In the genomic region with DNA sequence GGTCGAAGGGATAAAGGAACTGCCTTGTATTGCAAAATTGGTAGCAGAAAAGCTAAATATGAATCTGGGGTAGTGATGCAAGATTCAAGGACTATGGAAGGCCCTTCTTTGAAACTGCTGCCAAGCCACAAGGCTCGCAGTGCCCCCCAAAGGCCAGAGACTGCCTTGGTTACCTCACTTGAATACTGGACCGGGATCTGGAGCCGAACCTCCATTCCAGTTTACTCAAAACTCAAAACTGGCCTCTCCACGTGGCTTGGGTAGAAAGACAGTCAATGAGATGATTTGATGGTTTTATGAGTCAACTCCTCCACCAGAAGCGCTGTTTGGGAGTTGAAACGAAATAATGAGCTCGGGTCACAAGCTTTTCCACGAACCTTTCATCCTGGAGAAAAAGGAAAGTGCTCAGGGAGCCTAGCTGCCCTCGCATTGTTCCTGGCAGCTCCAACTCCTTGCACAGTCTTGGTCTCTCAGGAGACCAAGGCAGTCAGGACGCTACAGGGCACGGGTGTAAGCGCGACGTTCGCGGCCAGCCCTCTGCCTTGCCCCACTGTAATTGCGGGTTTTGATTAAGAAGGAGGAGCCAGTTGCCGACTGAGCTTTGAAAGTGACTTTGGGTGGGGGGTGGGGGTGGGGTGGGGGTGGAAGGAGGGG, we compare ENCODE assay signal across 8 cellular contexts. TPM values are rescaled to one million over a fixed set of nuclear protein-coding genes. Genes with fewer than 3 reads are reported as not detected.
DNase-seq lines count a peak whose midpoint lies in the region; ATAC-seq and TF ChIP-seq lines count a peak whose summit lies in the region.

No MANE protein-coding gene starts in this region.

- H3K9me3 ChIP-seq in BE2C: no peaks in the 10 kb centered on the region
- H3K9me3 ChIP-seq in HUES64 (ENCODE audit: insufficient read depth, low read depth, low read length): no peaks in the 10 kb centered on the region
- peaks cover 0 to 1% of the 10 kb centered on the region in 2 donors for H3K9me3 ChIP-seq in lung (ENCODE audit: control insufficient read depth in 2 of 2, insufficient read depth in 1 of 2, low read length in 1 of 2)

- WGBS in HUES64: 50% methylated on average over 18 of the region's 19 CpGs
- 3 to 4% methylated on average over 19 of the region's 19 CpGs for WGBS in lung, 2 donors

- H3K27me3 ChIP-seq in BE2C: no peaks in the 10 kb centered on the region; the same call in 1 of the 2 replicates
- H3K27me3 ChIP-seq in HUES64 (ENCODE audit: insufficient read depth, low read length): peaks cover 62% of the 10 kb centered on the region
- H3K27me3 ChIP-seq in lung (ENCODE audit: control insufficient read depth, insufficient read depth): no peaks in the 10 kb centered on the region

- peak; percentile 57 for TF ChIP-seq CTCF in BE2C (IDR thresholded peaks at IDR 0.05; ENCODE audit: low read depth, low read length)
- no peak for TF ChIP-seq CTCF in lung (IDR thresholded peaks at IDR 0.05; ENCODE audit: control extremely low read depth, extremely low read depth)

- DNase-seq in BE2C (peak; percentile 47), SW480 (ENCODE audit: low spot score) (peak; percentile 17), dermis blood vessel endothelial cell (peak; percentile 77), lung (ENCODE audit: low spot score) (peak; percentile 33), NCI-H446 treated with DMSO at 0.1 percent for 48 hours (lab: John Stamatoyannopoulos, UW) (no peak)
- peak; percentile 61 to 89 for DNase-seq in stimulated activated effector memory CD8-positive, alpha-beta T cell treated with anti-CD3 and anti-CD28 coated beads, Interleukin-12 subunit alpha, Interleukin-12 subunit beta, amount 100 ng/mL, for 72 hours (ENCODE audit: low spot score in 2 of 2)

- H3K4me3 Mint-ChIP-seq in stimulated activated effector memory CD8-positive, alpha-beta T cell treated with anti-CD3 and anti-CD28 coated beads, Interleukin-12 subunit alpha, Interleukin-12 subunit beta, amount 100 ng/mL, for 72 hours: peak overlapping the region; percentile 100

- no peaks in the 10 kb centered on the region for H3K9me3 Mint-ChIP-seq in stimulated activated effector memory CD8-positive, alpha-beta T cell treated with anti-CD3 and anti-CD28 coated beads, Interleukin-12 subunit alpha, Interleukin-12 subunit beta, amount 100 ng/mL, for 72 hours

- H3K4me1 ChIP-seq in BE2C: no peaks in the 10 kb centered on the region
- peaks cover 16% of the 10 kb centered on the region for H3K4me1 ChIP-seq in HUES64 (ENCODE audit: insufficient read depth, low read length)
- peaks cover 0 to 1% of the 10 kb centered on the region in 2 donors for H3K4me1 ChIP-seq in lung (ENCODE audit: control insufficient read depth in 2 of 2, insufficient read depth in 2 of 2, low read length in 2 of 2)

- peak overlapping the region; percentile 100 for H3K27ac Mint-ChIP-seq in stimulated activated effector memory CD8-positive, alpha-beta T cell treated with anti-CD3 and anti-CD28 coated beads, Interleukin-12 subunit alpha, Interleukin-12 subunit beta, amount 100 ng/mL, for 72 hours

- H3K4me1 Mint-ChIP-seq in stimulated activated effector memory CD8-positive, alpha-beta T cell treated with anti-CD3 and anti-CD28 coated beads, Interleukin-12 subunit alpha, Interleukin-12 subunit beta, amount 100 ng/mL, for 72 hours: peaks cover 42% of the 10 kb centered on the region

- H3K4me3 ChIP-seq in BE2C (ENCODE audit: low read depth, low read length) (peak overlapping the region; percentile 67), HUES64 (ENCODE audit: low read length) (peak overlapping the region; percentile 72), lung (peak overlapping the region; percentile 56)

- peaks cover 93% of the 10 kb centered on the region for H3K36me3 Mint-ChIP-seq in stimulated activated effector memory CD8-positive, alpha-beta T cell treated with anti-CD3 and anti-CD28 coated beads, Interleukin-12 subunit alpha, Interleukin-12 subunit beta, amount 100 ng/mL, for 72 hours

- peak overlapping the region; percentile 43 for H3K9ac ChIP-seq in HUES64 (ENCODE audit: low read depth, low read length)

- H3K36me3 ChIP-seq in BE2C (no peaks in the 10 kb centered on the region), HUES64 (ENCODE audit: insufficient read depth, low read length) (no peaks in the 10 kb centered on the region), lung (ENCODE audit: control insufficient read depth in 2 of 2, insufficient read depth in 2 of 2, low read length in 2 of 2) (no peaks in the 10 kb centered on the region)

- ATAC-seq in GM19035 (IDR thresholded peaks at IDR 0.05; ENCODE audit: unreplicated experiment) (peak; percentile 12), lung (ENCODE audit: insufficient read depth, low FRiP score) (peak; percentile 22)
- ATAC-seq in stimulated activated effector memory CD8-positive, alpha-beta T cell treated with anti-CD3 and anti-CD28 coated beads, Interleukin-12 subunit alpha, Interleukin-12 subunit beta, amount 100 ng/mL, for 72 hours: peak; percentile 54

- H3K27ac ChIP-seq in HUES64 (ENCODE audit: low read depth, low read length) (no peak overlapping the region), lung (ENCODE audit: low read depth in 1 of 2, low read length in 1 of 2) (peak overlapping the region; percentile 64 to 94)

RNA-seq across cellular contexts. Expression of gene ST8SIA4, which starts 2.8 kb away (rescaled TPM):
- 0.52 TPM for polyA plus RNA-seq in BE2C (2012; ENCODE audit: insufficient read depth, insufficient read length, low read depth)
- 1.3 TPM for polyA plus RNA-seq in HUES64 (2013, experiment 1 of 2)
- polyA plus RNA-seq in HUES64 (2013, experiment 2 of 2): 1.9 TPM
- total RNA-seq in dermis blood vessel endothelial cell: 3.1 and 4.3 TPM in 2 replicates
- total RNA-seq in lung: 10 to 100 TPM; 19.1 to 22.1 TPM
- polyA plus RNA-seq in lung: 1 to 10 TPM; 4.2 to 9.2 TPM
